ENCODE assay signal across 10 cellular contexts in genomic region chr1:21901473-21901847, GRCh38. TPM values are rescaled to one million over a fixed set of nuclear protein-coding genes. Genes with fewer than 3 reads are reported as not detected.
DNase-seq lines count a peak whose midpoint lies in the region; FAIRE-seq and TF ChIP-seq lines count a peak whose summit lies in the region.
"Had no signal": no experiment of that assay in that cellular context is flagged by ENCODE, and none has a peak within 500 bp of the region (broad histone marks: within the 10 kb centered on the region; RNA-seq: fewer than 3 reads in every experiment).

No MANE protein-coding gene starts in this region.

- H3K27me3 ChIP-seq in NT2/D1 (ENCODE audit: insufficient read depth, insufficient read length) (no peaks in the 10 kb centered on the region), esophagus squamous epithelium (no peaks in the 10 kb centered on the region), uterus (no peaks in the 10 kb centered on the region)

- no peak overlapping the region for H3K4me3 Mint-ChIP-seq in nephron progenitor cell
- H3K4me3 Mint-ChIP-seq: activated CD4-positive, alpha-beta memory T cell treated with anti-CD3 and anti-CD28 coated beads, Interleukin-2, amount 10 ng/mL, durations not matched to agents 7 days and 5 days; naive B cell had no signal

- H3K4me3 ChIP-seq in NT2/D1 (ENCODE audit: insufficient read length, low read depth) (no peak overlapping the region), esophagus squamous epithelium (no peak overlapping the region), uterus (no peak overlapping the region)

- peaks cover 3% of the 10 kb centered on the region for H3K27me3 Mint-ChIP-seq in nephron progenitor cell (ENCODE audit: low read depth, poor library complexity)
- H3K27me3 Mint-ChIP-seq: activated CD4-positive, alpha-beta memory T cell treated with anti-CD3 and anti-CD28 coated beads, Interleukin-2, amount 10 ng/mL, durations not matched to agents 7 days and 5 days had no signal

- 45% methylated on average over 2 of the region's 5 CpGs; no CpG with 5 or more reads in 1 of the 2 donors for WGBS in esophagus squamous epithelium, 2 donors

- TF ChIP-seq CTCF in esophagus squamous epithelium (IDR thresholded peaks at IDR 0.05) (no peak), nephron progenitor cell (IDR thresholded peaks at IDR 0.05) (no peak), uterus (IDR thresholded peaks at IDR 0.05) (no peak)

- peak overlapping the region; percentile 68 for H3K27ac Mint-ChIP-seq in nephron progenitor cell
- H3K27ac Mint-ChIP-seq: activated CD4-positive, alpha-beta memory T cell treated with anti-CD3 and anti-CD28 coated beads, Interleukin-2, amount 10 ng/mL, durations not matched to agents 7 days and 5 days had no signal

- peak overlapping the region; percentile 42 for H3K9ac ChIP-seq in NT2/D1 (ENCODE audit: insufficient read length, low read depth)

- TF ChIP-seq POLR2A in esophagus squamous epithelium (IDR thresholded peaks at IDR 0.05) (no peak), uterus (IDR thresholded peaks at IDR 0.05) (no peak)

- DNase-seq in NT2/D1 (ENCODE audit: low read depth, low spot score) = no peak
- no peak for DNase-seq in esophagus squamous epithelium (lab: John Stamatoyannopoulos, UW)
- no peak for DNase-seq in nephron progenitor cell
- peak; percentile 58 to 62 for DNase-seq in uterus
- no peak for DNase-seq in urothelium cell line (ENCODE audit: low spot score)
- DNase-seq in T-helper 9 cell = no peak
- DNase-seq in DMS114 treated with DMSO at 0.1 percent for 48 hours (lab: John Stamatoyannopoulos, UW; ENCODE audit: unreplicated experiment) = no peak
- DNase-seq: activated CD4-positive, alpha-beta memory T cell treated with anti-CD3 and anti-CD28 coated beads, Interleukin-2, amount 10 ng/mL, durations not matched to agents 7 days and 5 days; anterior cingulate cortex; naive B cell had no signal

- peaks cover 27% of the 10 kb centered on the region for H3K4me1 ChIP-seq in NT2/D1 (ENCODE audit: insufficient read depth, insufficient read length)
- H3K4me1 ChIP-seq in esophagus squamous epithelium = peaks cover 44 to 100% (median 97%) of the 10 kb centered on the region in 3 donors
- H3K4me1 ChIP-seq in uterus = peaks cover 25 to 67% of the 10 kb centered on the region in 2 donors

- peaks cover 6% of the 10 kb centered on the region for H3K36me3 Mint-ChIP-seq in nephron progenitor cell (ENCODE audit: low read depth)
- H3K36me3 Mint-ChIP-seq: naive B cell had no signal

- H3K9me3 ChIP-seq in NT2/D1 (ENCODE audit: insufficient read depth, low read length) = no peaks in the 10 kb centered on the region
- no peaks in the 10 kb centered on the region for H3K9me3 ChIP-seq in esophagus squamous epithelium
- H3K9me3 ChIP-seq in uterus = no peaks in the 10 kb centered on the region

- H3K9me3 Mint-ChIP-seq in nephron progenitor cell = no peaks in the 10 kb centered on the region
- H3K9me3 Mint-ChIP-seq: activated CD4-positive, alpha-beta memory T cell treated with anti-CD3 and anti-CD28 coated beads, Interleukin-2, amount 10 ng/mL, durations not matched to agents 7 days and 5 days; naive B cell had no signal

- FAIRE-seq in urothelium cell line (lab: Jason Lieb, UNC) = no peak

- intact Hi-C loops in esophagus squamous epithelium (cut with DNase I) = no loop called here
- intact Hi-C loops in uterus (cut with DNase I; ENCODE audit: low total_unique reads) = no loop called here

- H3K36me3 ChIP-seq in NT2/D1 (ENCODE audit: insufficient read depth, insufficient read length, low read length) (peaks cover 28% of the 10 kb centered on the region), esophagus squamous epithelium (peaks cover 0 to 5% (median 0%) of the 10 kb centered on the region in 3 donors), uterus (no peaks in the 10 kb centered on the region)

- H3K27ac ChIP-seq in esophagus squamous epithelium (peak overlapping the region; percentile 64 to 97 (median 90)), uterus (peak overlapping the region; percentile 93)

- peaks cover 78% of the 10 kb centered on the region for H3K4me1 Mint-ChIP-seq in nephron progenitor cell

RNA-seq across cellular contexts. Expression of gene HSPG2, which starts 35.6 kb away (rescaled TPM):
- total RNA-seq in esophagus squamous epithelium = 100 to 1,000 TPM in 1 of 4 donors, 10 to 100 TPM in 3; 44.9 to 107 (median 54.2) TPM
- 100 to 1,000 TPM in 3 of 4 donors, 10 to 100 TPM in 1; 96.8 to 677 (median 290) TPM for total RNA-seq in uterus

Comparison
In these comparisons a context has a peak if more than half of its experiments do, and no peak if none do; other contexts are left out.
1. DNase-seq: peak in uterus (2 of 2); none in NT2/D1 (single experiment), esophagus squamous epithelium (single experiment), nephron progenitor cell (single experiment), urothelium cell line (single experiment), T-helper 9 cell (single experiment) and DMS114 treated with DMSO at 0.1 percent for 48 hours (single experiment).